ENCODE assay signal across 18 cellular contexts in the genomic region with DNA sequence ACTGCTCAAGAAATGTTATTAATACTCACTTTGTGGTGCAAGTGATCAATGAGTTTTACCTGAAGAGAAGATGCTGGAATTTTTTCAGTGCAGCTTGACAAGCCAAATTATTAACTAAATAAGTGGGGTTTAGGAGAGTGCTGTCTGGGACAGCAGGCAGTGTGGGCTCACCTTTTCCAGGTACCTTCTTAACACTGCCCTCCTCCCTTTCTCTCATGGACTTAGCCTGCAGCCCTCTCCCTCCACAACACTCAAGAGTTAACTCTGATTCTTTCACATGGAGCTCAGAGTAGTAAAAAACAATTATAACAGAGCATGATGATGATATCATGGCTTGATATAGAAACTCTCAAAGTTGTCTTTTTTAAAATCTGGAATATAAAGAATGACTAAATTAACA.
DNase-seq lines count a peak whose midpoint lies in the region; ATAC-seq, FAIRE-seq and TF ChIP-seq lines count a peak whose summit lies in the region.
"Had no signal": no experiment of that assay in that cellular context is flagged by ENCODE, and none has a peak within 500 bp of the region (broad histone marks: within the 10 kb centered on the region; RNA-seq: fewer than 3 reads in every experiment).

No MANE protein-coding gene starts in this region.

- no peak for TF ChIP-seq RAD21 in H1 (IDR thresholded peaks at IDR 0.05 in 1 of 2, conservative IDR thresholded peaks at IDR 0.05 in 1 of 2; ENCODE audit: low read depth in 2 of 2, low read length in 2 of 2)

- TF ChIP-seq POLR2A in H1 (IDR thresholded peaks at IDR 0.05; ENCODE audit: control extremely low read depth in 1 of 2, low read depth in 2 of 2, low read length in 2 of 2), result no peak

- no peaks in the 10 kb centered on the region for H3K79me1 ChIP-seq in H1 (ENCODE audit: low read depth, low read length)

- no peak overlapping the region for H3K4me3 Mint-ChIP-seq in nephron progenitor cell
- H3K4me3 Mint-ChIP-seq: B cell; CD4-positive, CD25-positive, alpha-beta regulatory T cell; CD8-positive, alpha-beta T cell; GM23338; HFFc6 had no signal

- no peak overlapping the region for H3K56ac ChIP-seq in H1 (replicated peaks; ENCODE audit: insufficient read length, low read depth, low read length)

- POLR2A ChIA-PET in H1 (lab: Charles Lee; ENCODE audit: partially characterized antibody), result no interaction called here

- DNase-seq in activated naive CD4-positive, alpha-beta T cell treated with anti-CD3 and anti-CD28 coated beads, Interleukin-2, amount 50 U/mL, for 72 hours (ENCODE audit: low spot score in 2 of 2), result no peak
- no peak for DNase-seq in activated naive CD4-positive, alpha-beta T cell treated with anti-CD3 and anti-CD28 coated beads, Interleukin-2, amount 50 U/mL, for 16 hours
- DNase-seq in H1 (ENCODE audit: low read depth in 1 of 2, low spot score in 2 of 2) (no peak), nephron progenitor cell (no peak), NCI-H187 (lab: John Stamatoyannopoulos, UW) (no peak)
- DNase-seq: Caco-2; CD4-positive, CD25-positive, alpha-beta regulatory T cell; CD8-positive, alpha-beta T cell; DMS153; HFFc6 had no signal

- H3K36me3 Mint-ChIP-seq in activated naive CD4-positive, alpha-beta T cell treated with anti-CD3 and anti-CD28 coated beads, Interleukin-2, amount 50 U/mL, for 72 hours, result no peaks in the 10 kb centered on the region
- H3K36me3 Mint-ChIP-seq in nephron progenitor cell (ENCODE audit: low read depth), result peaks cover 6% of the 10 kb centered on the region
- H3K36me3 Mint-ChIP-seq: CD4-positive, CD25-positive, alpha-beta regulatory T cell; CD8-positive, alpha-beta T cell had no signal

- no peaks in the 10 kb centered on the region for H3K79me2 ChIP-seq in H1 (ENCODE audit: control insufficient read depth in 1 of 2, insufficient read depth in 2 of 2, low read length in 2 of 2)

- H3K36me3 ChIP-seq in H1 (ENCODE audit: control insufficient read depth in 2 of 4, insufficient read depth in 4 of 4, low read length in 3 of 4), result no peaks in the 10 kb centered on the region
- H3K36me3 ChIP-seq: BLaER1, HAP-1 had no signal

- no peak overlapping the region for H3K4me2 ChIP-seq in H1 (ENCODE audit: insufficient read depth in 1 of 2, low read depth in 2 of 2, low read length in 2 of 2)
- H3K4me2 ChIP-seq: BLaER1, GM23338 had no signal

- no peak overlapping the region for H3K14ac ChIP-seq in H1 (ENCODE audit: insufficient read length)

- H3K27ac Mint-ChIP-seq in activated naive CD4-positive, alpha-beta T cell treated with anti-CD3 and anti-CD28 coated beads, Interleukin-2, amount 50 U/mL, for 72 hours, result no peak overlapping the region
- H3K27ac Mint-ChIP-seq in nephron progenitor cell, result peak overlapping the region; percentile 39
- H3K27ac Mint-ChIP-seq: B cell; CD8-positive, alpha-beta T cell; GM23338; HFFc6 had no signal

- TF ChIP-seq CTCF in H1 (IDR thresholded peaks at IDR 0.05; ENCODE audit: control extremely low read depth in 1 of 3, insufficient read depth in 1 of 3, low read depth in 1 of 3, low read length in 3 of 3) (no peak), nephron progenitor cell (IDR thresholded peaks at IDR 0.05) (no peak)

- H3K4me1 ChIP-seq in H1 (replicated peaks in 1 of 4; ENCODE audit: control insufficient read depth in 3 of 4, insufficient read depth in 4 of 4, low read length in 3 of 4), result no peaks in the 10 kb centered on the region
- H3K4me1 ChIP-seq: BLaER1, Caco-2, HAP-1 had no signal

- ATAC-seq in activated naive CD4-positive, alpha-beta T cell treated with anti-CD3 and anti-CD28 coated beads, Interleukin-2, amount 50 U/mL, for 72 hours, result peak; percentile 46 to 78
- no peak for ATAC-seq in HG03139 (IDR thresholded peaks at IDR 0.05; ENCODE audit: unreplicated experiment)
- ATAC-seq: CD8-positive, alpha-beta T cell; GM23338 had no signal

- CTCF ChIA-PET in H1 (lab: Charles Lee; ENCODE audit: partially characterized antibody), result interaction anchor here (0.8 kb wide), 1 partner anchor 402 kb away, joined by 3 read pairs; no protein-coding TSS in a partner anchor

- peaks cover 32% of the 10 kb centered on the region for H3K4me1 Mint-ChIP-seq in nephron progenitor cell
- H3K4me1 Mint-ChIP-seq: B cell; CD4-positive, CD25-positive, alpha-beta regulatory T cell; GM23338 had no signal

- H4K20me1 ChIP-seq in H1 (replicated peaks in 1 of 2; ENCODE audit: control insufficient read depth in 1 of 2, insufficient read depth in 2 of 2, low read length in 2 of 2), result no peaks in the 10 kb centered on the region
- H4K20me1 ChIP-seq: BLaER1 had no signal

- no peak overlapping the region for H2BK15ac ChIP-seq in H1 (ENCODE audit: low read length)

- no peak overlapping the region for H2AK5ac ChIP-seq in H1 (ENCODE audit: low read depth, low read length)

- no peak for TF ChIP-seq EP300 in H1 (IDR thresholded peaks at IDR 0.05; ENCODE audit: borderline replicate concordance in 1 of 2, low read depth in 2 of 2, low read length in 2 of 2)

- H3K27ac ChIP-seq in H1 (ENCODE audit: low read depth, low read length), result no peak overlapping the region
- H3K27ac ChIP-seq: BLaER1, C4-2B had no signal

- peaks cover 4% of the 10 kb centered on the region for H3K27me3 Mint-ChIP-seq in nephron progenitor cell (ENCODE audit: low read depth, poor library complexity)

- no peak overlapping the region for H3K4ac ChIP-seq in H1 (replicated peaks; ENCODE audit: insufficient read length, low read depth, low read length)

- no peak overlapping the region for H4K8ac ChIP-seq in H1 (ENCODE audit: extremely low read depth, insufficient read depth, low read length)

- H2BK5ac ChIP-seq in H1 (ENCODE audit: low read depth, low read length), result no peak overlapping the region

- peaks cover 10 to 14% of the 10 kb centered on the region in 2 experiments for H3K9me3 ChIP-seq in H1 (ENCODE audit: insufficient read depth in 2 of 2, low read depth in 1 of 2, low read length in 1 of 2)
- H3K9me3 ChIP-seq: Caco-2, HAP-1 had no signal

- H3K27me3 ChIP-seq in H1 (replicated peaks in 1 of 4; ENCODE audit: control insufficient read depth in 3 of 4, extremely low read depth in 1 of 4, insufficient read depth in 3 of 4, low read length in 3 of 4), result no peaks in the 10 kb centered on the region
- H3K27me3 ChIP-seq: BLaER1 had no signal

- no peak for FAIRE-seq in H1 (lab: Jason Lieb, UNC)
- FAIRE-seq: GM19239, H54 had no signal

- 0 out of 2 replicates have a peak overlapping the region, but pooled peaks have one; percentile 13 for H2BK20ac ChIP-seq in H1 (ENCODE audit: low read length)

- H3K23me2 ChIP-seq in H1 (ENCODE audit: low read depth, low read length), result no peaks in the 10 kb centered on the region

- H4K5ac ChIP-seq in H1 (ENCODE audit: insufficient read length, low read depth, low read length), result no peak overlapping the region

- no peak overlapping the region for H4K91ac ChIP-seq in H1 (replicated peaks; ENCODE audit: insufficient read length, low read length)

- no peak overlapping the region for H3K23ac ChIP-seq in H1 (ENCODE audit: insufficient read length)

- H3K9me3 Mint-ChIP-seq in activated naive CD4-positive, alpha-beta T cell treated with anti-CD3 and anti-CD28 coated beads, Interleukin-2, amount 50 U/mL, for 72 hours, result peaks cover 5 to 13% of the 10 kb centered on the region in 2 donors
- peaks cover 32% of the 10 kb centered on the region for H3K9me3 Mint-ChIP-seq in nephron progenitor cell

- H2BK120ac ChIP-seq in H1 (replicated peaks; ENCODE audit: low read depth, low read length), result no peak overlapping the region

- H3K9ac ChIP-seq in H1 (replicated peaks in 1 of 4; ENCODE audit: extremely low read depth in 1 of 4, low read depth in 3 of 4, low read length in 3 of 4), result no peak overlapping the region
- H3K9ac ChIP-seq: BLaER1 had no signal

- no peak overlapping the region for H3K4me3 ChIP-seq in H1 (ENCODE audit: extremely low read depth in 1 of 4, insufficient read depth in 2 of 4, low read depth in 3 of 4, low read length in 4 of 4)
- H3K4me3 ChIP-seq: BLaER1, GM23338, HAP-1 had no signal

- no peak overlapping the region for H2BK12ac ChIP-seq in H1 (ENCODE audit: low read depth, low read length)

- no peak overlapping the region for H2AFZ ChIP-seq in H1 (ENCODE audit: low read length)
- H2AFZ ChIP-seq: GM23338 had no signal

- no peak overlapping the region for H3K18ac ChIP-seq in H1 (ENCODE audit: extremely low read depth, low read length)

TF ChIP-seq in H1, 55 proteins besides CTCF, POLR2A, EP300 and RAD21:
- TF ChIP-seq CBX5 (IDR thresholded peaks at IDR 0.05; ENCODE audit: low read depth, low read length), result no peak
- TF ChIP-seq POLR2AphosphoS5 (IDR thresholded peaks at IDR 0.05; ENCODE audit: low read depth, low read length), result no peak
- TF ChIP-seq BCL11A (IDR thresholded peaks at IDR 0.05; ENCODE audit: low read depth in 2 of 2, low read length in 2 of 2), result no peak
- no peak for TF ChIP-seq ZNF274 (IDR thresholded peaks at IDR 0.05; ENCODE audit: borderline replicate concordance, extremely low read depth, low read length)
- no peak for TF ChIP-seq SP1 (IDR thresholded peaks at IDR 0.05; ENCODE audit: low read depth, low read length)
- TF ChIP-seq, protein P1, sequence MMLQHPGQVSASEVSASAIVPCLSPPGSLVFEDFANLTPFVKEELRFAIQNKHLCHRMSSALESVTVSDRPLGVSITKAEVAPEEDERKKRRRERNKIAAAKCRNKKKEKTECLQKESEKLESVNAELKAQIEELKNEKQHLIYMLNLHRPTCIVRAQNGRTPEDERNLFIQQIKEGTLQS (IDR thresholded peaks at IDR 0.05; ENCODE audit: insufficient read depth, low read depth, low read length), result no peak
- no peak for TF ChIP-seq CHD1 (IDR thresholded peaks at IDR 0.05; ENCODE audit: low read depth, low read length)
- no peak for TF ChIP-seq GTF2F1 (IDR thresholded peaks at IDR 0.05; ENCODE audit: borderline replicate concordance, low read depth, low read length)
- no peak for TF ChIP-seq TCF12 (IDR thresholded peaks at IDR 0.05; ENCODE audit: low read depth, low read length)
- TF ChIP-seq KDM1A (IDR thresholded peaks at IDR 0.05; ENCODE audit: borderline replicate concordance, low read length), result no peak
- no peak for TF ChIP-seq POU5F1 (IDR thresholded peaks at IDR 0.05; ENCODE audit: low read depth, low read length)
- no peak for TF ChIP-seq GABPA (IDR thresholded peaks at IDR 0.05; ENCODE audit: borderline replicate concordance, insufficient read depth, low read length)
- no peak for TF ChIP-seq CTBP2 (IDR thresholded peaks at IDR 0.05; ENCODE audit: borderline replicate concordance, insufficient read depth, insufficient read length, low read length)
- no peak for TF ChIP-seq TAF7 (optimal IDR thresholded peaks at IDR 0.05; ENCODE audit: borderline replicate concordance, low read depth, low read length)
